In the genomic region with DNA sequence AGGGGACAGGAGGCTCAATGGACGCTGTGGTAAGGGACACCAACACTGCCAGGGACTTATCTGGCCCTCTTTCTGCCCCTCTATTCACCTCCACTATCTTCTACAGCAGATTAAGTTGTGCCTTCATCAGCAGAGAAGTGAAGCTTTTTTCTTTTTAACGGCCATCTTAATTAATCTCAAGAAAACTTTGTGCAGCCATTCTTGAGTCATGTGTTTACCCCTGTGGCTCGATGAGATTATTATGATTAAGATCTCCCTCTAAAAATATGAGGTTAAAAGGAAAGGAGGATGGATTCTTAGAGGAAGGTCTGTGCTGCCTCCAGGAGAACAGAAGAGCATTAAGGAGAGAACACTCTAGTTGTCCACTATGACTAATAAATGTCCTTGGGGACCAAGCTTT, we compare ENCODE assay signal across 21 cellular contexts. TPM values are rescaled to one million over a fixed set of nuclear protein-coding genes. Genes with fewer than 3 reads are reported as not detected.
DNase-seq lines count a peak whose midpoint lies in the region; ATAC-seq, FAIRE-seq and TF ChIP-seq lines count a peak whose summit lies in the region.
"Had no signal": no experiment of that assay in that cellular context is flagged by ENCODE, and none has a peak within 500 bp of the region (broad histone marks: within the 10 kb centered on the region; RNA-seq: fewer than 3 reads in every experiment).

No MANE protein-coding gene starts in this region.

- peak overlapping the region; percentile 76 for H2BK12ac ChIP-seq in trophoblast cell (ENCODE audit: low read length)

- no peak overlapping the region for H3K14ac ChIP-seq in trophoblast cell (ENCODE audit: low read length)

- 68% methylated on average over 3 of the region's 3 CpGs for WGBS in hepatocyte (ENCODE audit: low lambda C conversion rate, missing lambda C conversion rate)
- no CpG with 5 or more reads among the region's 3 CpGs for WGBS in trophoblast cell (ENCODE audit: extremely low coverage, insufficient coverage, insufficient read length)

- peaks cover 2% of the 10 kb centered on the region for H3K79me1 ChIP-seq in trophoblast cell (ENCODE audit: low read length)

- H3K27ac ChIP-seq in Karpas-422 (ENCODE audit: low read length) (no peak overlapping the region), hepatocyte (no peak overlapping the region), trophoblast cell (ENCODE audit: low read depth, low read length) (no peak overlapping the region)

- H3K36me3 ChIP-seq in Karpas-422 (ENCODE audit: insufficient read depth, low read length), result no peaks in the 10 kb centered on the region
- no peaks in the 10 kb centered on the region for H3K36me3 ChIP-seq in hepatocyte (replicated peaks; ENCODE audit: insufficient read depth, low read depth)
- no peaks in the 10 kb centered on the region for H3K36me3 ChIP-seq in trophoblast cell (ENCODE audit: control insufficient read depth in 1 of 2, insufficient read depth in 2 of 2, low read length in 2 of 2)
- H3K36me3 ChIP-seq: BE2C had no signal

- peaks cover 51% of the 10 kb centered on the region for H3K4me1 ChIP-seq in Karpas-422 (ENCODE audit: low read length)
- H3K4me1 ChIP-seq in hepatocyte (ENCODE audit: insufficient read depth), result peaks cover 3% of the 10 kb centered on the region
- H3K4me1 ChIP-seq in trophoblast cell (ENCODE audit: control insufficient read depth in 1 of 2, insufficient read depth in 2 of 2, low read length in 2 of 2), result peaks cover 0 to 8% of the 10 kb centered on the region in 2 experiments
- H3K4me1 ChIP-seq: BE2C had no signal

- no peak overlapping the region for H3K18ac ChIP-seq in trophoblast cell (ENCODE audit: low read length)

- H2BK5ac ChIP-seq in trophoblast cell (ENCODE audit: low read depth, low read length, poor library complexity), result no peak overlapping the region

- H2BK120ac ChIP-seq in trophoblast cell (ENCODE audit: insufficient read depth, low read length, poor library complexity), result peak overlapping the region; percentile 43

- H2AFZ ChIP-seq in Karpas-422 (ENCODE audit: low read length) (peak overlapping the region; percentile 66), hepatocyte (peak overlapping the region; percentile 46), trophoblast cell (ENCODE audit: insufficient read depth, low read length, poor library complexity) (no peak overlapping the region)

- no peak overlapping the region for H4K12ac ChIP-seq in trophoblast cell (ENCODE audit: low read depth, low read length)

- H3K27me3 ChIP-seq in Karpas-422 (ENCODE audit: low read length) (no peaks in the 10 kb centered on the region), hepatocyte (no peaks in the 10 kb centered on the region), trophoblast cell (ENCODE audit: insufficient read depth, low read length) (no peaks in the 10 kb centered on the region)
- H3K27me3 ChIP-seq: BE2C had no signal

- ATAC-seq in GM18867 (IDR thresholded peaks at IDR 0.05; ENCODE audit: unreplicated experiment) (no peak), HG02763 (IDR thresholded peaks at IDR 0.05; ENCODE audit: unreplicated experiment) (no peak)

- H2AK5ac ChIP-seq in trophoblast cell (ENCODE audit: low read length), result no peak overlapping the region

- no peak for TF ChIP-seq CTCF in hepatocyte (IDR thresholded peaks at IDR 0.05; ENCODE audit: poor library complexity)

- H3K4me3 ChIP-seq in Karpas-422 (ENCODE audit: low read length) (no peak overlapping the region), hepatocyte (no peak overlapping the region), trophoblast cell (ENCODE audit: low read depth, low read length) (no peak overlapping the region)

- DNase-seq in GM12892 (ENCODE audit: insufficient read length) (no peak), Karpas-422 (no peak), hepatocyte (ENCODE audit: low spot score) (no peak), trophoblast cell (no peak), dedifferentiated amniotic fluid mesenchymal stem cell (ENCODE audit: extremely low spot score) (no peak)
- DNase-seq: ACHN; BE2C; C1 segment of cervical spinal cord; Caco-2; CD4-positive, CD25-positive, alpha-beta regulatory T cell; CD8-positive, alpha-beta memory T cell; H9 had no signal

- H3K79me2 ChIP-seq in Karpas-422 (ENCODE audit: low read length) (no peaks in the 10 kb centered on the region), hepatocyte (no peaks in the 10 kb centered on the region), trophoblast cell (ENCODE audit: control insufficient read depth, insufficient read depth, low read length, poor library complexity) (no peaks in the 10 kb centered on the region)

- no peaks in the 10 kb centered on the region for H4K20me1 ChIP-seq in Karpas-422 (ENCODE audit: insufficient read depth, low read depth, low read length)
- H4K20me1 ChIP-seq in hepatocyte (ENCODE audit: insufficient read depth, poor library complexity, severe bottlenecking), result no peaks in the 10 kb centered on the region

- no peak overlapping the region for H3K4me2 ChIP-seq in Karpas-422 (ENCODE audit: low read depth, low read length, poor library complexity, severe bottlenecking)
- H3K4me2 ChIP-seq in hepatocyte, result no peak overlapping the region
- no peak overlapping the region for H3K4me2 ChIP-seq in trophoblast cell (ENCODE audit: low read length)

- H3K9ac ChIP-seq in Karpas-422 (ENCODE audit: low read length) (no peak overlapping the region), trophoblast cell (ENCODE audit: low read length) (no peak overlapping the region)

- H4K8ac ChIP-seq in trophoblast cell (ENCODE audit: low read depth, low read length), result no peak overlapping the region

- FAIRE-seq in GM12892 (lab: Jason Lieb, UNC), result peak; percentile 58
- FAIRE-seq: A204.1, D721Med, G401.6, GM12891, GM18507, H1 had no signal

- no peak overlapping the region for H3K4ac ChIP-seq in trophoblast cell (ENCODE audit: low read depth, low read length)

- H3K9me2 ChIP-seq in Karpas-422 (replicated peaks; ENCODE audit: insufficient read depth, low read length), result no peaks in the 10 kb centered on the region
- no peaks in the 10 kb centered on the region for H3K9me2 ChIP-seq in hepatocyte (replicated peaks; ENCODE audit: insufficient read depth)

- no peak for TF ChIP-seq POLR2A in GM12892 (IDR thresholded peaks at IDR 0.05; ENCODE audit: low read depth, low read length)

- peak overlapping the region; percentile 62 for H4K91ac ChIP-seq in trophoblast cell (ENCODE audit: low read depth, low read length)

- H3K9me3 ChIP-seq in Karpas-422 (ENCODE audit: low read length) (no peaks in the 10 kb centered on the region), hepatocyte (ENCODE audit: low read depth) (no peaks in the 10 kb centered on the region), trophoblast cell (ENCODE audit: insufficient read depth, low read depth, low read length) (no peaks in the 10 kb centered on the region)
- H3K9me3 ChIP-seq: BE2C, Caco-2 had no signal

- H3K23ac ChIP-seq in trophoblast cell (ENCODE audit: low read length), result no peak overlapping the region

RNA-seq across cellular contexts. Expression of gene DSC1, which starts 32.4 kb away (rescaled TPM):
- not detected for polyA plus RNA-seq in GM12892 (2012; ENCODE audit: missing spikeins)
- 2.3 and 2.4 TPM in 2 replicates for total RNA-seq in Karpas-422 (2014; rRNA removed; shearing (Covaris generic); ENCODE audit: low replicate concordance)
- 0.30 and 0.56 TPM in 2 replicates for total RNA-seq in hepatocyte
- 0.26 TPM in 1 of 2 replicates, not detected in the other for polyA plus RNA-seq in hepatocyte
- polyA plus RNA-seq in trophoblast cell (2013), result 0.29 and 0.31 TPM in 2 replicates
- total RNA-seq: CD4-positive, CD25-positive, alpha-beta regulatory T cell; H1; H9; HT-29 had no signal
